ENCODE assay signal across 8 cellular contexts in genomic region chr2:172931256-172931894, GRCh38.
DNase-seq lines count a peak whose midpoint lies in the region; ATAC-seq lines count a peak whose summit lies in the region.

No MANE protein-coding gene starts in this region.

- POLR2A ChIA-PET in naive thymus-derived CD8-positive, alpha-beta T cell (lab: Charles Lee), result no interaction called here

- peaks cover 0 to 10% (median 3%) of the 10 kb centered on the region in 5 donors for H3K27me3 Mint-ChIP-seq in naive thymus-derived CD8-positive, alpha-beta T cell
- peaks cover 30 to 37% of the 10 kb centered on the region in 2 donors for H3K27me3 Mint-ChIP-seq in effector memory CD8-positive, alpha-beta T cell

- H3K36me3 Mint-ChIP-seq in naive thymus-derived CD8-positive, alpha-beta T cell, result no peaks in the 10 kb centered on the region
- H3K36me3 Mint-ChIP-seq in effector memory CD8-positive, alpha-beta T cell (ENCODE audit: insufficient read depth), result no peaks in the 10 kb centered on the region

- peak; percentile 14 to 41 for ATAC-seq in naive thymus-derived CD8-positive, alpha-beta T cell
- ATAC-seq in GM19455 (IDR thresholded peaks at IDR 0.05; ENCODE audit: unreplicated experiment), result no peak
- ATAC-seq in effector memory CD8-positive, alpha-beta T cell (replicated peaks), result no peak

- H3K9me3 Mint-ChIP-seq in naive thymus-derived CD8-positive, alpha-beta T cell, result no peaks in the 10 kb centered on the region
- H3K9me3 Mint-ChIP-seq in effector memory CD8-positive, alpha-beta T cell, result no peaks in the 10 kb centered on the region

- peak overlapping the region in 1 of 10 donors; percentile 11 for H3K27ac Mint-ChIP-seq in naive thymus-derived CD8-positive, alpha-beta T cell
- no peak overlapping the region for H3K27ac Mint-ChIP-seq in effector memory CD8-positive, alpha-beta T cell

- peak overlapping the region in 6 of 10 donors; percentile 20 to 61 (median 34) for H3K4me3 Mint-ChIP-seq in naive thymus-derived CD8-positive, alpha-beta T cell
- H3K4me3 Mint-ChIP-seq in effector memory CD8-positive, alpha-beta T cell, result no peak overlapping the region

- H3K4me1 Mint-ChIP-seq in naive thymus-derived CD8-positive, alpha-beta T cell, result peaks cover 4 to 12% (median 9%) of the 10 kb centered on the region in 4 donors
- peaks cover 0 to 4% of the 10 kb centered on the region in 2 donors for H3K4me1 Mint-ChIP-seq in effector memory CD8-positive, alpha-beta T cell (ENCODE audit: low read depth in 2 of 2)

- DNase-seq in DMS153 treated with DMSO at 0.1 percent for 48 hours (lab: John Stamatoyannopoulos, UW; ENCODE audit: unreplicated experiment), result peak; percentile 87
- DNase-seq in NCI-H510A (lab: John Stamatoyannopoulos, UW), result peak; percentile 60
- peak; percentile 74 for DNase-seq in dermis blood vessel endothelial cell
- peak in 1 of 10 donors; percentile 27 for DNase-seq in naive thymus-derived CD8-positive, alpha-beta T cell
- no peak for DNase-seq in activated naive CD4-positive, alpha-beta T cell treated with anti-CD3 and anti-CD28 coated beads, Interleukin-2, amount 50 U/mL, for 16 hours
- DNase-seq in NCI-H187 treated with DMSO at 0.1 percent for 48 hours (lab: John Stamatoyannopoulos, UW), result no peak
- no peak for DNase-seq in effector memory CD8-positive, alpha-beta T cell

Comparison
In these comparisons a context has a peak if more than half of its experiments do, and no peak if none do; other contexts are left out.
1. DNase-seq: peak in DMS153 treated with DMSO at 0.1 percent for 48 hours (single experiment), NCI-H510A (single experiment) and dermis blood vessel endothelial cell (single experiment); none in activated naive CD4-positive, alpha-beta T cell treated with anti-CD3 and anti-CD28 coated beads, Interleukin-2, amount 50 U/mL, for 16 hours (single experiment), NCI-H187 treated with DMSO at 0.1 percent for 48 hours (single experiment) and effector memory CD8-positive, alpha-beta T cell (0 of 3).
2. ATAC-seq: peak in naive thymus-derived CD8-positive, alpha-beta T cell (2 of 2); none in GM19455 (single experiment) and effector memory CD8-positive, alpha-beta T cell (single experiment).
3. H3K4me3 Mint-ChIP-seq: peak in naive thymus-derived CD8-positive, alpha-beta T cell (6 of 10); none in effector memory CD8-positive, alpha-beta T cell (0 of 2).